ENCODE assay signal across 8 cellular contexts in genomic region chr17:29219378-29220047, GRCh38. TPM values are rescaled to one million over a fixed set of nuclear protein-coding genes. Genes with fewer than 3 reads are reported as not detected.
DNase-seq lines count a peak whose midpoint lies in the region; ATAC-seq and TF ChIP-seq lines count a peak whose summit lies in the region.

No MANE protein-coding gene starts in this region.

- no peaks in the 10 kb centered on the region for H3K9me3 ChIP-seq in MM.1S (replicated peaks; ENCODE audit: insufficient read depth, low read length)
- H3K9me3 ChIP-seq in upper lobe of right lung: no peaks in the 10 kb centered on the region

- H3K4me1 ChIP-seq in MM.1S (ENCODE audit: low read length) (no peaks in the 10 kb centered on the region), upper lobe of right lung (peaks cover 6% of the 10 kb centered on the region)

- peak; percentile 99 for TF ChIP-seq CTCF in MM.1S (IDR thresholded peaks at IDR 0.05; ENCODE audit: low read length)
- TF ChIP-seq CTCF in glutamatergic neuron (IDR thresholded peaks at IDR 0.05; ENCODE audit: partially characterized antibody, unreplicated experiment): peak; percentile 89
- TF ChIP-seq CTCF in upper lobe of right lung (IDR thresholded peaks at IDR 0.05): peak; percentile 98

- peak overlapping the region; percentile 21; the same call in 1 of the 2 replicates for H2AFZ ChIP-seq in MM.1S (ENCODE audit: low read length)

- DNase-seq in NCI-H2196 (lab: John Stamatoyannopoulos, UW; ENCODE audit: unreplicated experiment) (peak; percentile 13), NCI-H2196 treated with DMSO at 0.1 percent for 48 hours (lab: John Stamatoyannopoulos, UW; ENCODE audit: unreplicated experiment) (no peak), MM.1S (peak; percentile 88), SKM-1 (lab: John Stamatoyannopoulos, UW; ENCODE audit: unreplicated experiment) (peak; percentile 75), glutamatergic neuron (peak; percentile 81), posterior vena cava (ENCODE audit: low spot score) (peak; percentile 87), upper lobe of right lung (peak; percentile 79)
- peak; percentile 65 for DNase-seq in activated naive CD4-positive, alpha-beta T cell treated with anti-CD3 and anti-CD28 coated beads, Interleukin-2, amount 50 U/mL, for 16 hours

- peak overlapping the region; percentile 42; the same call in 1 of the 2 replicates for H3K4me2 ChIP-seq in MM.1S (ENCODE audit: low read depth, low read length)

- no peaks in the 10 kb centered on the region for H4K20me1 ChIP-seq in MM.1S (ENCODE audit: insufficient read depth, low read length)

- H3K9ac ChIP-seq in MM.1S (ENCODE audit: low read length): no peak overlapping the region

- H3F3A ChIP-seq in MM.1S (ENCODE audit: insufficient read depth, low read length): no peaks in the 10 kb centered on the region

- H3K27ac Mint-ChIP-seq in glutamatergic neuron (ENCODE audit: unreplicated experiment): no peak overlapping the region

- ATAC-seq in upper lobe of right lung: peak; percentile 95

- no peaks in the 10 kb centered on the region for H3K79me2 ChIP-seq in MM.1S (ENCODE audit: low read length)

- H3K27me3 ChIP-seq in MM.1S (replicated peaks; ENCODE audit: insufficient read depth, low read length) (no peaks in the 10 kb centered on the region), upper lobe of right lung (no peaks in the 10 kb centered on the region)

- H3K36me3 ChIP-seq in MM.1S (replicated peaks; ENCODE audit: insufficient read depth, low read length): no peaks in the 10 kb centered on the region
- H3K36me3 ChIP-seq in upper lobe of right lung: no peaks in the 10 kb centered on the region

- H3K4me3 Mint-ChIP-seq in glutamatergic neuron (ENCODE audit: unreplicated experiment): no peak overlapping the region

- H3K9me3 Mint-ChIP-seq in glutamatergic neuron (ENCODE audit: unreplicated experiment): peaks cover 8% of the 10 kb centered on the region

- H3K27ac ChIP-seq in MM.1S (ENCODE audit: low read length) (no peak overlapping the region), upper lobe of right lung (no peak overlapping the region)

- no peaks in the 10 kb centered on the region for H3K36me3 Mint-ChIP-seq in glutamatergic neuron (ENCODE audit: unreplicated experiment)

- H3K4me3 ChIP-seq in MM.1S (ENCODE audit: low read length): 0 out of 2 replicates have a peak overlapping the region, but pooled peaks have one; percentile 3
- no peak overlapping the region for H3K4me3 ChIP-seq in upper lobe of right lung

- H3K9me2 ChIP-seq in MM.1S (replicated peaks; ENCODE audit: insufficient read depth, low read length): no peaks in the 10 kb centered on the region

- peaks cover 9% of the 10 kb centered on the region for H3K4me1 Mint-ChIP-seq in glutamatergic neuron (ENCODE audit: low read depth, unreplicated experiment)

- peaks cover 2% of the 10 kb centered on the region for H3K27me3 Mint-ChIP-seq in glutamatergic neuron (ENCODE audit: unreplicated experiment)

- intact Hi-C loops in posterior vena cava (cut with DNase I) (loop anchor here (2.0 to 10.0 kb wide), 2 partner anchors 55 to 71 kb away; no protein-coding TSS in a partner anchor), upper lobe of right lung (cut with DNase I) (loop anchor here (5.0 kb wide), 1 partner anchor 72 kb away; no protein-coding TSS in a partner anchor)

RNA-seq across cellular contexts. Expression of gene CRYBA1, which starts 27.1 kb away (rescaled TPM):
- total RNA-seq in glutamatergic neuron (ENCODE audit: unreplicated experiment): 2.7 TPM
- total RNA-seq in posterior vena cava: not detected
- total RNA-seq in upper lobe of right lung: not detected

RNA-seq across cellular contexts. Expression of gene MYO18A, which starts 39.3 kb away (rescaled TPM):
- total RNA-seq in glutamatergic neuron (ENCODE audit: unreplicated experiment) (465 TPM), posterior vena cava (10 to 100 TPM; 76.3 to 87.9 TPM), upper lobe of right lung (51.0 TPM)
